Comparison of ENCODE assay signal across 9 cellular contexts in genomic region chr6:137223370-137224131, GRCh38. TPM values are rescaled to one million over a fixed set of nuclear protein-coding genes. Genes with fewer than 3 reads are reported as not detected.
DNase-seq lines count a peak whose midpoint lies in the region; ATAC-seq, FAIRE-seq and TF ChIP-seq lines count a peak whose summit lies in the region.
"Had no signal": no experiment of that assay in that cellular context is flagged by ENCODE, and none has a peak within 500 bp of the region (broad histone marks: within the 10 kb centered on the region; RNA-seq: fewer than 3 reads in every experiment).

No MANE protein-coding gene starts in this region.

- BruUV-seq in HepG2 (replicated peaks; lab: Mats Ljungman, UMichigan): no TSS peak

- peaks cover 5% of the 10 kb centered on the region for H3K79me2 ChIP-seq in ACC112 (ENCODE audit: control insufficient read depth, insufficient read depth, low read length, unreplicated experiment)
- peaks cover 6% of the 10 kb centered on the region for H3K79me2 ChIP-seq in HepG2 (ENCODE audit: insufficient read depth, low read length)

- POLR2A ChIA-PET in HepG2 (lab: Yijun Ruan, JAX): interaction anchor here (0.7 to 1.4 kb wide), 3 partner anchors 14 to 428 kb away, joined by 3 to 4 read pairs (median 3); no protein-coding TSS in a partner anchor

- intact Hi-C loops in ascending aorta (cut with DNase I): loop anchor here (2.0 to 10.0 kb wide), 2 partner anchors 617 to 639 kb away; no protein-coding TSS in a partner anchor
- intact Hi-C loops in HepG2 (cut with micrococcal nuclease; ENCODE audit: unreplicated experiment): no loop called here

- 76% methylated on average over 6 of the region's 6 CpGs for WGBS in HepG2 (ENCODE audit: low lambda C conversion rate)

- in situ Hi-C loops in HepG2 (cut with HindIII; ENCODE audit: extremely low pct_ligation_motif_present, low pct_unique_long_range_greater_than_20kb): no loop called here

- FAIRE-seq in HepG2 (lab: Jason Lieb, UNC): no peak

- H3K4me1 ChIP-seq in ACC112 (ENCODE audit: control insufficient read depth, insufficient read depth, low read length, unreplicated experiment) (peaks cover 23% of the 10 kb centered on the region), ascending aorta (peaks cover 2 to 37% of the 10 kb centered on the region in 2 donors), HepG2 (ENCODE audit: insufficient read depth, low read length) (peaks cover 36% of the 10 kb centered on the region)

- no peaks in the 10 kb centered on the region for H4K20me1 ChIP-seq in HepG2 (ENCODE audit: insufficient read depth, low read length)

- H3K9me3 ChIP-seq in ascending aorta: no peaks in the 10 kb centered on the region
- no peaks in the 10 kb centered on the region for H3K9me3 ChIP-seq in HepG2 (ENCODE audit: low read length)

- H3K36me3 ChIP-seq in ACC112 (ENCODE audit: insufficient read depth, low read length): no peaks in the 10 kb centered on the region
- no peaks in the 10 kb centered on the region for H3K36me3 ChIP-seq in ascending aorta
- no peaks in the 10 kb centered on the region for H3K36me3 ChIP-seq in HepG2 (replicated peaks in 1 of 2; ENCODE audit: control insufficient read depth in 1 of 2, insufficient read depth in 2 of 2, low read length in 2 of 2)

- H3K27me3 ChIP-seq in ACC112 (ENCODE audit: insufficient read depth, low read length) (no peaks in the 10 kb centered on the region), ascending aorta (no peaks in the 10 kb centered on the region), HepG2 (ENCODE audit: control insufficient read depth in 1 of 2, insufficient read depth in 2 of 2, low read length in 2 of 2) (peaks cover 0 to 1% of the 10 kb centered on the region in 2 experiments; a peak in 1 of 5 replicates)

- CTCF ChIA-PET in HepG2 (lab: Yijun Ruan, JAX; ENCODE audit: low intra/inter-chr PET ratio, low total read pairs): no interaction called here

- TF ChIP-seq POLR2A in HepG2 (IDR thresholded peaks at IDR 0.05; ENCODE audit: insufficient read depth in 1 of 2, low read depth in 2 of 2, low read length in 2 of 2): no peak

- H2AFZ ChIP-seq in ACC112 (ENCODE audit: low read length, unreplicated experiment) (no peak overlapping the region), HepG2 (ENCODE audit: low read length) (no peak overlapping the region)

- DNase-seq in Kasumi-1 (lab: John Stamatoyannopoulos, UW): peak; percentile 75 to 78
- peak; percentile 26 to 88 for DNase-seq in ascending aorta (ENCODE audit: low spot score in 2 of 2)
- peak; percentile 53 for DNase-seq in HepG2 (ENCODE audit: low spot score)
- no peak for DNase-seq in activated CD8-positive, alpha-beta memory T cell treated with anti-CD3 and anti-CD28 coated beads for 24 hours
- no peak for DNase-seq in NCI-H510A (lab: John Stamatoyannopoulos, UW)
- no peak for DNase-seq in NCI-H82 treated with DMSO at 0.1 percent for 48 hours (lab: John Stamatoyannopoulos, UW; ENCODE audit: unreplicated experiment)

- no peak overlapping the region for H3K4me3 ChIP-seq in ACC112 (ENCODE audit: low read depth, low read length)
- H3K4me3 ChIP-seq in ascending aorta: peak overlapping the region in 1 of 2 donors; percentile 12
- no peak overlapping the region for H3K4me3 ChIP-seq in HepG2 (replicated peaks in 1 of 3; ENCODE audit: insufficient read depth in 1 of 3, low read depth in 2 of 3, low read length in 3 of 3)
- H3K4me3 ChIP-seq: SK-N-MC had no signal

- H3K4me2 ChIP-seq in HepG2 (ENCODE audit: low read depth, low read length): no peak overlapping the region

- TF ChIP-seq CTCF in ascending aorta (IDR thresholded peaks at IDR 0.05) (no peak), HepG2 (CRISPR knock-in tag; IDR thresholded peaks at IDR 0.05) (no peak)

- no peak overlapping the region for H3K9ac ChIP-seq in HepG2 (ENCODE audit: insufficient read depth, low read depth, low read length)

- no peak for ATAC-seq in HepG2
- no peak for ATAC-seq in HG02763 (IDR thresholded peaks at IDR 0.05; ENCODE audit: unreplicated experiment)

- no peak for TF ChIP-seq RAD21 in HepG2 (CRISPR knock-in tag; IDR thresholded peaks at IDR 0.05)

- peak in 1 of 2 experiments; percentile 20; a peak in 1 of 4 replicates for TF ChIP-seq EP300 in HepG2 (IDR thresholded peaks at IDR 0.05; ENCODE audit: low read depth in 2 of 2, low read length in 2 of 2)
- TF ChIP-seq EP300 in HepG2 (CRISPR knock-in tag; IDR thresholded peaks at IDR 0.05; ENCODE audit: borderline replicate concordance): no peak

- H3K27ac ChIP-seq in ACC112 (ENCODE audit: low read depth, low read length) (peak overlapping the region; percentile 60; the same call in 1 of the 2 replicates), ascending aorta (peak overlapping the region; percentile 58 to 81), HepG2 (ENCODE audit: extremely low read length, insufficient read depth, low read length) (no peak overlapping the region)
- H3K27ac ChIP-seq: SK-N-MC had no signal

TF ChIP-seq in HepG2, 621 proteins besides CTCF, POLR2A, EP300 and RAD21 (continues in another document):
- TF ChIP-seq ZKSCAN5 (CRISPR knock-in tag; IDR thresholded peaks at IDR 0.05): no peak
- no peak for TF ChIP-seq HNRNPLL (IDR thresholded peaks at IDR 0.05; ENCODE audit: low read depth, low read length, poor library complexity, severe bottlenecking)
- TF ChIP-seq HMGA1 (CRISPR knock-in tag; conservative IDR thresholded peaks at IDR 0.05): no peak
- TF ChIP-seq JUND (CRISPR knock-in tag; IDR thresholded peaks at IDR 0.05): no peak
- peak; percentile 64; the same call in 1 of the 2 replicates for TF ChIP-seq HOMEZ (CRISPR knock-in tag; IDR thresholded peaks at IDR 0.05; ENCODE audit: low read depth)

RNA-seq across cellular contexts. Expression of gene IFNGR1, which starts 4.4 kb away (rescaled TPM):
- total RNA-seq in ascending aorta (47.7 TPM), HepG2 (2016; rRNA removed; fragmentation: Illumina TruSeq; extraction: Trizol) (48.9 and 82.8 TPM in 2 replicates)
- total RNA-seq in HepG2 (2016; cell fraction: cytosol; rRNA removed; fragmentation: Illumina TruSeq; extraction: Trizol; ENCODE audit: low read depth): 8.4 and 9.4 TPM in 2 replicates
- total RNA-seq in HepG2 (2016; cell fraction: insoluble cytoplasmic fraction; rRNA removed; fragmentation: Illumina TruSeq; extraction: Trizol): 45.8 and 85.1 TPM in 2 replicates
- total RNA-seq in HepG2 (2016; cell fraction: membrane; rRNA removed; fragmentation: Illumina TruSeq; extraction: Trizol): 20.8 and 24.3 TPM in 2 replicates
- total RNA-seq in HepG2 (2016; cell fraction: nucleus; rRNA removed; fragmentation: Illumina TruSeq; extraction: Trizol): 88.6 and 101 TPM in 2 replicates
- 71.6 and 87.8 TPM in 2 replicates for polyA plus RNA-seq in HepG2 (2011; rRNA removed)
- 34.2 and 50.3 TPM in 2 replicates for polyA plus RNA-seq in HepG2 (2011; cell fraction: cytosol; rRNA removed)
- polyA plus RNA-seq in HepG2 (2011; cell fraction: nucleus; rRNA removed): 31.2 and 32.5 TPM in 2 replicates
- polyA plus RNA-seq in HepG2 (2012): 50.2 and 52.0 TPM in 2 replicates
- polyA plus RNA-seq in HepG2 (2016; cell fraction: cytosol; fragmentation: Illumina TruSeq; extraction: Trizol; ENCODE audit: low read depth): 4.8 and 5.5 TPM in 2 replicates
- 37.4 and 39.7 TPM in 2 replicates for polyA plus RNA-seq in HepG2 (2016; cell fraction: insoluble cytoplasmic fraction; fragmentation: Illumina TruSeq; extraction: Trizol; ENCODE audit: low read depth)
- polyA plus RNA-seq in HepG2 (2016; cell fraction: membrane; fragmentation: Illumina TruSeq; extraction: Trizol; ENCODE audit: low read depth): 10.2 and 10.4 TPM in 2 replicates
- polyA plus RNA-seq in HepG2 (2016; cell fraction: nucleus; fragmentation: Illumina TruSeq; extraction: Trizol; ENCODE audit: insufficient read depth, low read depth): 112 and 116 TPM in 2 replicates
- 37.9 and 170 TPM in 2 replicates for polyA minus RNA-seq in HepG2 (2011; rRNA and poly(A)+ RNA removed; ENCODE audit: low replicate concordance)
- polyA minus RNA-seq in HepG2 (2011; cell fraction: cytosol; rRNA and poly(A)+ RNA removed): 54.0 and 55.4 TPM in 2 replicates
- 95.2 and 116 TPM in 2 replicates for polyA minus RNA-seq in HepG2 (2011; cell fraction: nucleus; rRNA and poly(A)+ RNA removed)

RNA-seq across cellular contexts. Expression of gene IL22RA2, which starts 50.1 kb away (rescaled TPM):
- total RNA-seq in ascending aorta: not detected
- total RNA-seq in HepG2 (2016; rRNA removed; fragmentation: Illumina TruSeq; extraction: Trizol): not detected in 2 replicates
- not detected in 2 replicates for total RNA-seq in HepG2 (2016; cell fraction: cytosol; rRNA removed; fragmentation: Illumina TruSeq; extraction: Trizol; ENCODE audit: low read depth)
- not detected in 2 replicates for total RNA-seq in HepG2 (2016; cell fraction: insoluble cytoplasmic fraction; rRNA removed; fragmentation: Illumina TruSeq; extraction: Trizol)
- not detected in 2 replicates for total RNA-seq in HepG2 (2016; cell fraction: membrane; rRNA removed; fragmentation: Illumina TruSeq; extraction: Trizol)
- total RNA-seq in HepG2 (2016; cell fraction: nucleus; rRNA removed; fragmentation: Illumina TruSeq; extraction: Trizol): not detected in 2 replicates
- not detected in 2 replicates for polyA plus RNA-seq in HepG2 (2011; rRNA removed)
- not detected in 2 replicates for polyA plus RNA-seq in HepG2 (2011; cell fraction: cytosol; rRNA removed)
- not detected in 2 replicates for polyA plus RNA-seq in HepG2 (2011; cell fraction: nucleus; rRNA removed)
- polyA plus RNA-seq in HepG2 (2012): not detected in 2 replicates
- polyA plus RNA-seq in HepG2 (2016; cell fraction: cytosol; fragmentation: Illumina TruSeq; extraction: Trizol; ENCODE audit: low read depth): not detected in 2 replicates
- not detected in 2 replicates for polyA plus RNA-seq in HepG2 (2016; cell fraction: insoluble cytoplasmic fraction; fragmentation: Illumina TruSeq; extraction: Trizol; ENCODE audit: low read depth)
- not detected in 2 replicates for polyA plus RNA-seq in HepG2 (2016; cell fraction: membrane; fragmentation: Illumina TruSeq; extraction: Trizol; ENCODE audit: low read depth)
- not detected in 2 replicates for polyA plus RNA-seq in HepG2 (2016; cell fraction: nucleus; fragmentation: Illumina TruSeq; extraction: Trizol; ENCODE audit: insufficient read depth, low read depth)
- polyA minus RNA-seq in HepG2 (2011; rRNA and poly(A)+ RNA removed; ENCODE audit: low replicate concordance): not detected in 2 replicates
- polyA minus RNA-seq in HepG2 (2011; cell fraction: cytosol; rRNA and poly(A)+ RNA removed): not detected in 2 replicates
- polyA minus RNA-seq in HepG2 (2011; cell fraction: nucleus; rRNA and poly(A)+ RNA removed): not detected in 2 replicates

Comparison
In these comparisons a context has a peak if more than half of its experiments do, and no peak if none do; other contexts are left out.
1. DNase-seq: peak in Kasumi-1 (2 of 2), ascending aorta (2 of 2) and HepG2 (single experiment); none in activated CD8-positive, alpha-beta memory T cell treated with anti-CD3 and anti-CD28 coated beads for 24 hours (single experiment), NCI-H510A (single experiment) and NCI-H82 treated with DMSO at 0.1 percent for 48 hours (single experiment).